8 cellular contexts compared by ENCODE assay signal in the genomic region with DNA sequence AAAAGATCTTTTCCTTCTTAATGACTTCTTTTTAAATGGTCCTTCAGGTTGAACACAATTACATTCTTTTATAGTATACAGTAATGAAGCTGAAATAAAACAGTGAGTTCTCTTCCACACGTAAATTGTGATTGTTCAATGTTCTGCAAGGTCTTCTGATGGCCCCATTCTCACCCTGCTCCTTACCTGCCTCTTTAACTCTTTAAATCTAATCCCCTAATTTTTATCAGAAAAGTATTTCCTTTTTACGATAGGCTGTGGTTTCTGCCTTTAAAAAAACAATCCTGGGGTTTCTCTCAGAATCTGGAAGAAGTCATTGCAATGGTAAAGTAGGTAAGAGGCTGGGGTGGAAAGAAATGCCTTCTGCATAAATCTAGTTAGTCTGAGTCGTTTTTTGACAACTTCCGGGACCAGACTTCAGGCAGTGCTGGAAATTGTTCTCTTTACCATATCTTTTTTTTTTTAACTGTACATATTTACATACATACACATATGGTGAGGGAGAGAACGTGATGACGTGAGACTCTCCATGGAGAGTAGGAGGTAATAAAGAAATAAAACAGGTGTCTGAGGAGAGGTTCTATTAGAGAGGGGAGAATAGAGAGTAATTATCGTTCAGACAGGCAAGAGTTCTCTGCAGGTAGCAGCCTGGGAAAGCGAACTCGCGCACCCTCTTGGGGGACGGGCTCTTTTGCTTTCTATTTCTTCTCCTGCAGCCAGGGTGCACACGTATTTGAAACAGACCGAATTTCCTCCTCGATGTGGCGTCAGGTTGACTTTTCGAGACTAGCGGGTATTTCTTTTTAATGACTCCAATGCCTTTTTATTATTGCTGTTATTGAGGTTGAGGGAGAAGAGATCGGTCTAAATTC. TPM values are rescaled to one million over a fixed set of nuclear protein-coding genes. Genes with fewer than 3 reads are reported as not detected.
A peak's percentile ranks its signal among the peaks of the same experiment; 100 is the strongest.
DNase-seq lines count a peak whose midpoint lies in the region; ATAC-seq, FAIRE-seq and TF ChIP-seq lines count a peak whose summit lies in the region.

A gene (plus strand): TSS at position 730 of the 872 bp plus-strand sequence. CDS start 467 bp downstream, outside the sequence.

- TF ChIP-seq RAD21 in A549 (conservative IDR thresholded peaks at IDR 0.05 in 1 of 2, IDR thresholded peaks at IDR 0.05 in 1 of 2) = no peak

- TF ChIP-seq EP300 in A549 (IDR thresholded peaks at IDR 0.05) (no peak), upper lobe of left lung (IDR thresholded peaks at IDR 0.05) (no peak)

- CTCF ChIA-PET in A549 (lab: Yijun Ruan, JAX) = interaction anchor here (1.4 to 1.8 kb wide), 2 partner anchors 16 to 46 kb away, joined by 5 read pairs; no protein-coding TSS in a partner anchor

- TF ChIP-seq POLR2A in A549 (IDR thresholded peaks at IDR 0.05; ENCODE audit: low read length) (no peak), upper lobe of left lung (IDR thresholded peaks at IDR 0.05) (peak in 1 of 4 donors; percentile 50)

- peak within 1 kb of the TSS; percentile 34 for H2AFZ ChIP-seq in neuron (ENCODE audit: low read depth, low read length)

- peak within 1 kb of the TSS; percentile 98 for H3K4me2 ChIP-seq in A549

- TF ChIP-seq CTCF in A549 (IDR thresholded peaks at IDR 0.05) (no peak; the same call in 2 of the 3 replicates), fibroblast of mammary gland (conservative IDR thresholded peaks at IDR 0.05; ENCODE audit: control insufficient read depth, insufficient read depth, low read depth, low read length) (peak; percentile 3), upper lobe of left lung (IDR thresholded peaks at IDR 0.05) (no peak)

- H3K36me3 ChIP-seq in neuron (ENCODE audit: insufficient read depth, low read length) = no peaks in the 10 kb centered on the region
- no peaks in the 10 kb centered on the region for H3K36me3 ChIP-seq in upper lobe of left lung

- H3K27me3 ChIP-seq in neuron (ENCODE audit: insufficient read depth, low read length) (peaks cover 70% of the 10 kb centered on the region), upper lobe of left lung (no peaks in the 10 kb centered on the region)

- no peak for FAIRE-seq in A549 (lab: Jason Lieb, UNC)

- POLR2A ChIA-PET in A549 (lab: Yijun Ruan, JAX) = interaction anchor here (1.5 kb wide), 1 partner anchor 17 kb away, joined by 7 read pairs; a partner anchor contains a TSS

- no peaks in the 10 kb centered on the region for H3K9me3 ChIP-seq in A549
- no peaks in the 10 kb centered on the region for H3K9me3 ChIP-seq in neuron (ENCODE audit: low read length)
- no peaks in the 10 kb centered on the region for H3K9me3 ChIP-seq in upper lobe of left lung

- H3K27ac ChIP-seq in A549 (peak within 1 kb of the TSS; percentile 57 to 72; a peak in 5 of 6 replicates), upper lobe of left lung (peak within 1 kb of the TSS; percentile 61 to 85 (median 82))

- peak; percentile 31 to 48 for DNase-seq in A549 (ENCODE audit: low read depth in 1 of 2, low spot score in 1 of 2)
- peak; percentile 37 to 58 for DNase-seq in NCI-H526 (lab: John Stamatoyannopoulos, UW)
- peak; percentile 46 for DNase-seq in activated T-cell treated with anti-CD3 and anti-CD28 coated beads for 48 hours (ENCODE audit: low read depth)
- DNase-seq in fibroblast of mammary gland (ENCODE audit: low read depth) = no peak
- peak in 1 of 2 donors; percentile 76 for DNase-seq in upper lobe of left lung

- H3K4me3 ChIP-seq in A549 = peak within 1 kb of the TSS; percentile 49
- H3K4me3 ChIP-seq in fibroblast of mammary gland (ENCODE audit: control insufficient read depth, low read depth, low read length) = peak within 1 kb of the TSS; percentile 23
- H3K4me3 ChIP-seq in neuron (ENCODE audit: low read length) = peak within 1 kb of the TSS; percentile 33
- peak within 1 kb of the TSS; percentile 65 to 78 (median 67) for H3K4me3 ChIP-seq in upper lobe of left lung

- H3K4me1 ChIP-seq in A549 (peaks cover 22% of the 10 kb centered on the region), neuron (ENCODE audit: insufficient read depth, low read length) (peaks cover 16% of the 10 kb centered on the region), upper lobe of left lung (peaks cover 7 to 21% (median 16%) of the 10 kb centered on the region in 4 donors)

- WGBS in A549 (ENCODE audit: missing lambda C conversion rate) = 4% methylated on average over 18 of the region's 18 CpGs
- WGBS in upper lobe of left lung, 2 donors = 4 to 5% methylated on average over 18 of the region's 18 CpGs

- ATAC-seq in A549 (peak; percentile 49 to 67; a peak in 4 of 6 replicates), GM18858 (IDR thresholded peaks at IDR 0.05; ENCODE audit: unreplicated experiment) (peak; percentile 59), HG03064 (IDR thresholded peaks at IDR 0.05; ENCODE audit: low read depth, unreplicated experiment) (peak; percentile 67), upper lobe of left lung (ENCODE audit: low FRiP score in 2 of 2) (peak; percentile 63 to 67)

TF ChIP-seq in A549, 52 proteins besides CTCF, POLR2A, EP300 and RAD21:
- peak; percentile 87; the same call in 1 of the 2 replicates for TF ChIP-seq RNF2 (IDR thresholded peaks at IDR 0.05; ENCODE audit: borderline replicate concordance, low read depth)
- TF ChIP-seq, protein P1, sequence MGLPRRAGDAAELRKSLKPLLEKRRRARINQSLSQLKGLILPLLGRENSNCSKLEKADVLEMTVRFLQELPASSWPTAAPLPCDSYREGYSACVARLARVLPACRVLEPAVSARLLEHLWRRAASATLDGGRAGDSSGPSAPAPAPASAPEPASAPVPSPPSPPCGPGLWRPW (IDR thresholded peaks at IDR 0.05) = no peak
- no peak for TF ChIP-seq JUN (IDR thresholded peaks at IDR 0.05)
- no peak for TF ChIP-seq HOXA7 (CRISPR knock-in tag; IDR thresholded peaks at IDR 0.05)
- no peak for TF ChIP-seq KDM1A (IDR thresholded peaks at IDR 0.05; ENCODE audit: low read depth)
- no peak for TF ChIP-seq ZSCAN20 (CRISPR knock-in tag; IDR thresholded peaks at IDR 0.05)

RNA-seq across cellular contexts. Expression of the gene that starts here (rescaled TPM):
- polyA plus RNA-seq in A549 (2011; rRNA removed) (7.5 and 8.4 TPM in 2 replicates), A549 (2017; fragmentation: RNase III; extraction: RNeasy Plus Mini Kit Qiagen cat#74134 plus additional on column Dnase treatment) (0.25 to 0.43 TPM (median 0.25 TPM) in 3 replicates)
- polyA plus RNA-seq in A549 (2012; cell fraction: cytosol; rRNA removed) = 3.5 and 3.8 TPM in 2 replicates
- 9.6 and 13.9 TPM in 2 replicates for polyA plus RNA-seq in A549 (2012; cell fraction: nucleus; rRNA removed)
- polyA minus RNA-seq in A549 (2011; rRNA and poly(A)+ RNA removed) = 17.8 and 18.3 TPM in 2 replicates
- total RNA-seq in upper lobe of left lung = 10 to 100 TPM in 3 of 6 donors, 1 to 10 TPM in 3; 2.6 to 37.5 (median 9.5) TPM
